ENCODE assay signal across 21 cellular contexts in genomic region chr3:95609411-95609810, GRCh38.
DNase-seq lines count a peak whose midpoint lies in the region; ATAC-seq and TF ChIP-seq lines count a peak whose summit lies in the region.
"Had no signal": no experiment of that assay in that cellular context is flagged by ENCODE, and none has a peak within 500 bp of the region (broad histone marks: within the 10 kb centered on the region; RNA-seq: fewer than 3 reads in every experiment).

No MANE protein-coding gene starts in this region.

- peaks cover 5% of the 10 kb centered on the region for H3K9me3 ChIP-seq in osteoblast (ENCODE audit: low read depth, low read length)
- peaks cover 0 to 7% (median 6%) of the 10 kb centered on the region in 4 donors for H3K9me3 ChIP-seq in sigmoid colon
- H3K9me3 ChIP-seq: BE2C had no signal

- H3K4me2 ChIP-seq in osteoblast (ENCODE audit: insufficient read depth, low read length), result no peak overlapping the region
- H3K4me2 ChIP-seq: BLaER1 had no signal

- H3K36me3 ChIP-seq in osteoblast (ENCODE audit: insufficient read depth, low read length) (no peaks in the 10 kb centered on the region), sigmoid colon (no peaks in the 10 kb centered on the region)
- H3K36me3 ChIP-seq: BE2C, BLaER1 had no signal

- H3K27me3 ChIP-seq in osteoblast (ENCODE audit: insufficient read depth, low read length) (no peaks in the 10 kb centered on the region), sigmoid colon (no peaks in the 10 kb centered on the region)
- H3K27me3 ChIP-seq: BE2C, BLaER1 had no signal

- TF ChIP-seq CTCF in osteoblast (IDR thresholded peaks at IDR 0.05; ENCODE audit: extremely low read depth, low read depth, low read length) (no peak), sigmoid colon (IDR thresholded peaks at IDR 0.05) (no peak)

- intact Hi-C loops in left colon (cut with DNase I, micrococcal nuclease), result no loop called here
- intact Hi-C loops in sigmoid colon (cut with DNase I), result no loop called here

- no peak for ATAC-seq in left colon
- no peak for ATAC-seq in GM18861 (IDR thresholded peaks at IDR 0.05; ENCODE audit: unreplicated experiment)

- H3K4me3 ChIP-seq in osteoblast (ENCODE audit: insufficient read depth, low read length) (no peak overlapping the region), sigmoid colon (no peak overlapping the region)
- H3K4me3 ChIP-seq: BLaER1 had no signal

- H2AFZ ChIP-seq in osteoblast (ENCODE audit: low read length), result no peak overlapping the region

- no peak for TF ChIP-seq EP300 in sigmoid colon (IDR thresholded peaks at IDR 0.05)

- no peaks in the 10 kb centered on the region for H4K20me1 ChIP-seq in osteoblast (ENCODE audit: insufficient read depth, low read length)
- H4K20me1 ChIP-seq: BLaER1 had no signal

- no peak for TF ChIP-seq POLR2A in sigmoid colon (IDR thresholded peaks at IDR 0.05)

- DNase-seq in NCI-H446 treated with DMSO at 0.1 percent for 48 hours (lab: John Stamatoyannopoulos, UW) (peak; percentile 4), cerebellar nuclear complex (lab: John Stamatoyannopoulos, UW) (peak; percentile 14 to 24), osteoblast (ENCODE audit: insufficient read length, low spot score, missing footprints) (peak; percentile 15), left colon (no peak), sigmoid colon (no peak)
- DNase-seq: 8988T; ACHN; BE2C; CD4-positive, alpha-beta memory T cell; CD4-positive, CD25-positive, alpha-beta regulatory T cell; CD8-positive, alpha-beta memory T cell; COR-L47; DMS 273 treated with DMSO at 0.1 percent for 48 hours; DMS153; DMS53; DMS79; DND-41; EL; GF-D8 had no signal

- H3K79me2 ChIP-seq in osteoblast (ENCODE audit: insufficient read depth, low read length), result no peaks in the 10 kb centered on the region

- no peaks in the 10 kb centered on the region for H3K4me1 ChIP-seq in osteoblast (ENCODE audit: insufficient read depth, low read length)
- H3K4me1 ChIP-seq in sigmoid colon, result peaks cover 0 to 7% (median 0%) of the 10 kb centered on the region in 4 donors
- H3K4me1 ChIP-seq: BE2C, BLaER1 had no signal

- H3K27ac ChIP-seq in osteoblast (ENCODE audit: low read depth, low read length) (no peak overlapping the region), sigmoid colon (no peak overlapping the region)
- H3K27ac ChIP-seq: BLaER1 had no signal

Comparison
In these comparisons a context has a peak if more than half of its experiments do, and no peak if none do; other contexts are left out.
1. DNase-seq: peak in NCI-H446 treated with DMSO at 0.1 percent for 48 hours (single experiment), cerebellar nuclear complex (2 of 2) and osteoblast (single experiment); none in left colon (0 of 2) and sigmoid colon (single experiment).